26 cellular contexts compared by ENCODE assay signal in the genomic region with DNA sequence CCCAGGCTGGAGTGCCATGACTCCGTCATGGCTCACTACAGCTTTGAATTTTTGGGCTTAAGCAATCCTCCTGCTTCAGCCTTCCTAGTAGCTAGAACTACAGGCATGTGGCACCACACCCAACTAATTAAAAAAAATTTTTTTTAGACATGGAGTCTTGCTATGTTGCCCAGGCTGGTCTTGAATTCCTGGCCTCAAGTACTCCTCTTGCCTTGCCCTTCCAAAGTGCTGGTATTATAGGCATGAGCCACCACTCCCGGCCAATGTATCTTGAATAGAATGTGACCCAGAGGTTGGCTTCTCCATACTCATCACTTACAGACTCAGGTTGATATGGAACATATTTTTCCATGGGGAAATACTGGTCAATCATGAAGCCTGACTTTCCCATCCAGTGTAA.
"Had no signal": no experiment of that assay in that cellular context is flagged by ENCODE, and none has a peak within 500 bp of the region (broad histone marks: within the 10 kb centered on the region; RNA-seq: fewer than 3 reads in every experiment).

No MANE protein-coding gene starts in this region.

- DNase-seq: activated B cell treated with CpG ODN at 0.5 μM for 24 hours; activated CD4-positive, alpha-beta memory T cell treated with anti-CD3 and anti-CD28 coated beads for 36 hours; activated CD4-positive, alpha-beta T cell treated with anti-CD3 and anti-CD28 coated beads for 4 hours; activated CD4-positive, alpha-beta T cell treated with anti-CD3 and anti-CD28 coated beads, Interleukin-2, amount 50 U/mL, for 1 hour; activated CD4-positive, CD25-positive, alpha-beta regulatory T cell treated with anti-CD3 and anti-CD28 coated beads, Interleukin-2, amount 50 U/mL, for 72 hours; activated CD8-positive, alpha-beta memory T cell treated with anti-CD3 and anti-CD28 coated beads, Interleukin-2, amount 50 U/mL, for 4 hours; activated effector memory CD4-positive, alpha-beta T cell treated with Interleukin-2 at 50 U/mL for 16 hours; activated naive CD4-positive, alpha-beta T cell treated with anti-CD3 and anti-CD28 coated beads, Interleukin-2, amount 10 ng/mL, durations not matched to agents 7 days and 5 days; activated naive CD8-positive, alpha-beta T cell treated with anti-CD3 and anti-CD28 coated beads, Interleukin-2, amount 50 U/mL, for 24 hours; activated T-cell treated with anti-CD3 and anti-CD28 coated beads for 4 hours; activated T-cell treated with anti-CD3 and anti-CD28 coated beads, Interleukin-2, amount 50 U/mL, for 48 hours; MM.1S; MV-4-11; NCI-H1092; NCI-H1436 treated with DMSO at 0.1 percent for 48 hours; NCI-H1694 treated with DMSO at 0.1 percent for 48 hours; NCI-H2029; NCI-H345; NCI-H524 treated with DMSO at 0.1 percent for 48 hours; Right ventricle myocardium superior; SW 1271; T-helper 1 cell; T-helper 2 cell; T-helper 9 cell had no signal

- H3K9ac ChIP-seq: KMS-11 had no signal

- ATAC-seq: activated naive CD8-positive, alpha-beta T cell treated with anti-CD3 and anti-CD28 coated beads, Interleukin-2, amount 50 U/mL, for 24 hours had no signal

- H3K4me3 ChIP-seq: PC-9 had no signal

- H3K27ac ChIP-seq: KMS-11, PC-9 had no signal

- H3K4me2 ChIP-seq: KMS-11, PC-9 had no signal

- H2AFZ ChIP-seq: PC-9 had no signal
